1 cellular context compared by ENCODE assay signal in the genomic region with DNA sequence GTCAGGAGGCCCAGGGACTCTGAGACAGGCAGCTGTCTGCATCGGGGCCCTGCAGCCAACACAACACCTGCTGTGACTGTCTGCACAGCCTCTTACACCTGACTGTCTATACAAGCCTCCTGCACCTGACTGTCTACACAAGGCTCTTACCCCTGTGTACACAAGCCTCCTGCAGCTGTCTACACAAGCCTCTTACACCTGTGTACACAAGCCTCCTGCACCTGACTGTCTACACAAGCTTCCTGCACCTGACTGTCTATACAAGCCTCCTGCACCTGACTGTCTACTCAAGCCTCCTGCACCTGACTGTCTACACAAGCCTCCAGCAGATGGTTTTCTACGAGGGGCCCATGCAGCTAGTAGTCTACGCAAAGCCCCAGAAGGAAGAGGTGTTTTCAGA.
TF ChIP-seq lines count a peak whose summit lies in the region.

No MANE protein-coding gene starts in this region.

TF ChIP-seq in WTC11, 78 proteins besides CTCF, POLR2A, EP300 and RAD21 (continued from another document):
- TF ChIP-seq, protein P1, sequence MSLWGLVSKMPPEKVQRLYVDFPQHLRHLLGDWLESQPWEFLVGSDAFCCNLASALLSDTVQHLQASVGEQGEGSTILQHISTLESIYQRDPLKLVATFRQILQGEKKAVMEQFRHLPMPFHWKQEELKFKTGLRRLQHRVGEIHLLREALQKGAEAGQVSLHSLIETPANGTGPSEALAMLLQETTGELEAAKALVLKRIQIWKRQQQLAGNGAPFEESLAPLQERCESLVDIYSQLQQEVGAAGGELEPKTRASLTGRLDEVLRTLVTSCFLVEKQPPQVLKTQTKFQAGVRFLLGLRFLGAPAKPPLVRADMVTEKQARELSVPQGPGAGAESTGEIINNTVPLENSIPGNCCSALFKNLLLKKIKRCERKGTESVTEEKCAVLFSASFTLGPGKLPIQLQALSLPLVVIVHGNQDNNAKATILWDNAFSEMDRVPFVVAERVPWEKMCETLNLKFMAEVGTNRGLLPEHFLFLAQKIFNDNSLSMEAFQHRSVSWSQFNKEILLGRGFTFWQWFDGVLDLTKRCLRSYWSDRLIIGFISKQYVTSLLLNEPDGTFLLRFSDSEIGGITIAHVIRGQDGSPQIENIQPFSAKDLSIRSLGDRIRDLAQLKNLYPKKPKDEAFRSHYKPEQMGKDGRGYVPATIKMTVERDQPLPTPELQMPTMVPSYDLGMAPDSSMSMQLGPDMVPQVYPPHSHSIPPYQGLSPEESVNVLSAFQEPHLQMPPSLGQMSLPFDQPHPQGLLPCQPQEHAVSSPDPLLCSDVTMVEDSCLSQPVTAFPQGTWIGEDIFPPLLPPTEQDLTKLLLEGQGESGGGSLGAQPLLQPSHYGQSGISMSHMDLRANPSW (CRISPR knock-in tag; conservative IDR thresholded peaks at IDR 0.05; ENCODE audit: low read depth): no peak
- TF ChIP-seq PRRX2 (CRISPR knock-in tag; IDR thresholded peaks at IDR 0.05) (no peak), ELF4 (CRISPR knock-in tag; IDR thresholded peaks at IDR 0.05; ENCODE audit: low read depth) (no peak), CREM (CRISPR knock-in tag; IDR thresholded peaks at IDR 0.05) (no peak), KAT7 (CRISPR knock-in tag; IDR thresholded peaks at IDR 0.05; ENCODE audit: borderline replicate concordance) (no peak), JUN (CRISPR knock-in tag; IDR thresholded peaks at IDR 0.05) (no peak), ZNF138 (CRISPR knock-in tag; conservative IDR thresholded peaks at IDR 0.05) (no peak), ZNF232 (CRISPR knock-in tag; IDR thresholded peaks at IDR 0.05) (no peak), RORB (CRISPR knock-in tag; IDR thresholded peaks at IDR 0.05) (no peak)
- TF ChIP-seq, protein P2, sequence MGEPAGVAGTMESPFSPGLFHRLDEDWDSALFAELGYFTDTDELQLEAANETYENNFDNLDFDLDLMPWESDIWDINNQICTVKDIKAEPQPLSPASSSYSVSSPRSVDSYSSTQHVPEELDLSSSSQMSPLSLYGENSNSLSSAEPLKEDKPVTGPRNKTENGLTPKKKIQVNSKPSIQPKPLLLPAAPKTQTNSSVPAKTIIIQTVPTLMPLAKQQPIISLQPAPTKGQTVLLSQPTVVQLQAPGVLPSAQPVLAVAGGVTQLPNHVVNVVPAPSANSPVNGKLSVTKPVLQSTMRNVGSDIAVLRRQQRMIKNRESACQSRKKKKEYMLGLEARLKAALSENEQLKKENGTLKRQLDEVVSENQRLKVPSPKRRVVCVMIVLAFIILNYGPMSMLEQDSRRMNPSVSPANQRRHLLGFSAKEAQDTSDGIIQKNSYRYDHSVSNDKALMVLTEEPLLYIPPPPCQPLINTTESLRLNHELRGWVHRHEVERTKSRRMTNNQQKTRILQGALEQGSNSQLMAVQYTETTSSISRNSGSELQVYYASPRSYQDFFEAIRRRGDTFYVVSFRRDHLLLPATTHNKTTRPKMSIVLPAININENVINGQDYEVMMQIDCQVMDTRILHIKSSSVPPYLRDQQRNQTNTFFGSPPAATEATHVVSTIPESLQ (CRISPR knock-in tag; IDR thresholded peaks at IDR 0.05): no peak
- TF ChIP-seq, protein P3, sequence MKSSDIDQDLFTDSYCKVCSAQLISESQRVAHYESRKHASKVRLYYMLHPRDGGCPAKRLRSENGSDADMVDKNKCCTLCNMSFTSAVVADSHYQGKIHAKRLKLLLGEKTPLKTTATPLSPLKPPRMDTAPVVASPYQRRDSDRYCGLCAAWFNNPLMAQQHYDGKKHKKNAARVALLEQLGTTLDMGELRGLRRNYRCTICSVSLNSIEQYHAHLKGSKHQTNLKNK (CRISPR knock-in tag; IDR thresholded peaks at IDR 0.05): no peak
- TF ChIP-seq, protein P4, sequence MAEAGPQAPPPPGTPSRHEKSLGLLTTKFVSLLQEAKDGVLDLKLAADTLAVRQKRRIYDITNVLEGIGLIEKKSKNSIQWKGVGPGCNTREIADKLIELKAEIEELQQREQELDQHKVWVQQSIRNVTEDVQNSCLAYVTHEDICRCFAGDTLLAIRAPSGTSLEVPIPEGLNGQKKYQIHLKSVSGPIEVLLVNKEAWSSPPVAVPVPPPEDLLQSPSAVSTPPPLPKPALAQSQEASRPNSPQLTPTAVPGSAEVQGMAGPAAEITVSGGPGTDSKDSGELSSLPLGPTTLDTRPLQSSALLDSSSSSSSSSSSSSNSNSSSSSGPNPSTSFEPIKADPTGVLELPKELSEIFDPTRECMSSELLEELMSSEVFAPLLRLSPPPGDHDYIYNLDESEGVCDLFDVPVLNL (CRISPR knock-in tag; IDR thresholded peaks at IDR 0.05; ENCODE audit: borderline replicate concordance, low read depth): no peak
- TF ChIP-seq, protein P5, sequence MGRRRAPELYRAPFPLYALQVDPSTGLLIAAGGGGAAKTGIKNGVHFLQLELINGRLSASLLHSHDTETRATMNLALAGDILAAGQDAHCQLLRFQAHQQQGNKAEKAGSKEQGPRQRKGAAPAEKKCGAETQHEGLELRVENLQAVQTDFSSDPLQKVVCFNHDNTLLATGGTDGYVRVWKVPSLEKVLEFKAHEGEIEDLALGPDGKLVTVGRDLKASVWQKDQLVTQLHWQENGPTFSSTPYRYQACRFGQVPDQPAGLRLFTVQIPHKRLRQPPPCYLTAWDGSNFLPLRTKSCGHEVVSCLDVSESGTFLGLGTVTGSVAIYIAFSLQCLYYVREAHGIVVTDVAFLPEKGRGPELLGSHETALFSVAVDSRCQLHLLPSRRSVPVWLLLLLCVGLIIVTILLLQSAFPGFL (CRISPR knock-in tag; IDR thresholded peaks at IDR 0.05; ENCODE audit: borderline replicate concordance): no peak
- TF ChIP-seq, protein P6, sequence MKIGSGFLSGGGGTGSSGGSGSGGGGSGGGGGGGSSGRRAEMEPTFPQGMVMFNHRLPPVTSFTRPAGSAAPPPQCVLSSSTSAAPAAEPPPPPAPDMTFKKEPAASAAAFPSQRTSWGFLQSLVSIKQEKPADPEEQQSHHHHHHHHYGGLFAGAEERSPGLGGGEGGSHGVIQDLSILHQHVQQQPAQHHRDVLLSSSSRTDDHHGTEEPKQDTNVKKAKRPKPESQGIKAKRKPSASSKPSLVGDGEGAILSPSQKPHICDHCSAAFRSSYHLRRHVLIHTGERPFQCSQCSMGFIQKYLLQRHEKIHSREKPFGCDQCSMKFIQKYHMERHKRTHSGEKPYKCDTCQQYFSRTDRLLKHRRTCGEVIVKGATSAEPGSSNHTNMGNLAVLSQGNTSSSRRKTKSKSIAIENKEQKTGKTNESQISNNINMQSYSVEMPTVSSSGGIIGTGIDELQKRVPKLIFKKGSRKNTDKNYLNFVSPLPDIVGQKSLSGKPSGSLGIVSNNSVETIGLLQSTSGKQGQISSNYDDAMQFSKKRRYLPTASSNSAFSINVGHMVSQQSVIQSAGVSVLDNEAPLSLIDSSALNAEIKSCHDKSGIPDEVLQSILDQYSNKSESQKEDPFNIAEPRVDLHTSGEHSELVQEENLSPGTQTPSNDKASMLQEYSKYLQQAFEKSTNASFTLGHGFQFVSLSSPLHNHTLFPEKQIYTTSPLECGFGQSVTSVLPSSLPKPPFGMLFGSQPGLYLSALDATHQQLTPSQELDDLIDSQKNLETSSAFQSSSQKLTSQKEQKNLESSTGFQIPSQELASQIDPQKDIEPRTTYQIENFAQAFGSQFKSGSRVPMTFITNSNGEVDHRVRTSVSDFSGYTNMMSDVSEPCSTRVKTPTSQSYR (CRISPR knock-in tag; IDR thresholded peaks at IDR 0.05): no peak
TF ChIP-seq in WTC11: peak in this region for 0.
